ENCODE assay signal across 25 cellular contexts in genomic region chr1:101175474-101175873, GRCh38.
A peak's percentile ranks its signal among the peaks of the same experiment; 100 is the strongest.
DNase-seq lines count a peak whose midpoint lies in the region; ATAC-seq, FAIRE-seq and TF ChIP-seq lines count a peak whose summit lies in the region.
"Had no signal": no experiment of that assay in that cellular context is flagged by ENCODE, and none has a peak within 500 bp of the region (broad histone marks: within the 10 kb centered on the region; RNA-seq: fewer than 3 reads in every experiment).

No MANE protein-coding gene starts in this region.

- no peaks in the 10 kb centered on the region for H3K27me3 ChIP-seq in SJSA1 (replicated peaks)
- H3K27me3 ChIP-seq in endothelial cell of umbilical vein (ENCODE audit: control insufficient read depth in 2 of 2, insufficient read depth in 2 of 2, low read length in 2 of 2), result no peaks in the 10 kb centered on the region
- H3K27me3 ChIP-seq: dorsolateral prefrontal cortex, pancreas, vagina had no signal

- POLR2A ChIA-PET in endothelial cell of umbilical vein (lab: Charles Lee), result interaction anchor here (1.1 kb wide), 1 partner anchor 61 kb away, joined by 3 read pairs; no protein-coding TSS in a partner anchor

- no TSS peak for BruUV-seq in endothelial cell of umbilical vein (replicated peaks; lab: Mats Ljungman, UMichigan)

- FAIRE-seq in endothelial cell of umbilical vein (lab: Jason Lieb, UNC), result no peak
- FAIRE-seq: bronchial epithelial cell, K562, pancreas had no signal

- H2AFZ ChIP-seq in endothelial cell of umbilical vein (ENCODE audit: low read depth, low read length), result peak overlapping the region; percentile 76

- TF ChIP-seq POLR2A in endothelial cell of umbilical vein (IDR thresholded peaks at IDR 0.05; ENCODE audit: low read depth, low read length), result no peak

- dilution Hi-C loops in endothelial cell of umbilical vein (cut with MboI; ENCODE audit: extremely low pct_ligation_motif_present, low sequenced_read_pairs), result no loop called here

- TF ChIP-seq CTCF in endothelial cell of umbilical vein (IDR thresholded peaks at IDR 0.05; ENCODE audit: extremely low read depth in 1 of 2, insufficient read depth in 1 of 2, low read depth in 1 of 2, low read length in 2 of 2), result no peak

- intact Hi-C loops in left ventricle myocardium superior (cut with micrococcal nuclease), result no loop called here
- intact Hi-C loops in Right ventricle myocardium superior (cut with DNase I), result no loop called here
- intact Hi-C loops in endothelial cell of umbilical vein (cut with micrococcal nuclease), result loop anchor here (1.0 kb wide), 1 partner anchor 12 kb away; no protein-coding TSS in a partner anchor
- intact Hi-C loops in activated T-helper 1 cell treated with anti-CD3 and anti-CD28 coated beads, Interleukin-12 subunit alpha, Interleukin-12 subunit beta, Interleukin-2, Interleukin-4 antibody, amounts not matched to agents 30 ng/mL and 10 ng/mL and 1 ng/mL, durations not matched to agents 14 hours and 24 hours and 36 hours (cut with micrococcal nuclease), result loop anchor here (5.0 kb wide), 1 partner anchor 277 kb away; no protein-coding TSS in a partner anchor
- intact Hi-C loops in posterior cingulate gyrus (cut with DNase I), result no loop called here

- peaks cover 51% of the 10 kb centered on the region for H3K4me1 Mint-ChIP-seq in activated T-helper 1 cell treated with anti-CD3 and anti-CD28 coated beads, Interleukin-12 subunit alpha, Interleukin-12 subunit beta, Interleukin-2, Interleukin-4 antibody, amounts not matched to agents 30 ng/mL and 10 ng/mL and 1 ng/mL, durations not matched to agents 14 hours and 24 hours and 36 hours (ENCODE audit: low read depth)

- H3K9ac ChIP-seq in endothelial cell of umbilical vein (replicated peaks; ENCODE audit: extremely low read depth, insufficient read depth, low read length), result peak overlapping the region; percentile 47

- H3K4me2 ChIP-seq in endothelial cell of umbilical vein (ENCODE audit: insufficient read depth, low read length), result peak overlapping the region; percentile 79

- peaks cover 4% of the 10 kb centered on the region for H3K9me3 Mint-ChIP-seq in activated T-helper 1 cell treated with anti-CD3 and anti-CD28 coated beads, Interleukin-12 subunit alpha, Interleukin-12 subunit beta, Interleukin-2, Interleukin-4 antibody, amounts not matched to agents 30 ng/mL and 10 ng/mL and 1 ng/mL, durations not matched to agents 14 hours and 24 hours and 36 hours
- H3K9me3 Mint-ChIP-seq: immature natural killer cell had no signal

- DNase-seq in left ventricle myocardium superior (no peak), Right ventricle myocardium superior (no peak), SJSA1 (ENCODE audit: low read depth in 1 of 2, low spot score in 2 of 2) (no peak), endothelial cell of umbilical vein (ENCODE audit: low read depth, low spot score) (no peak), posterior cingulate gyrus (no peak)
- no peak for DNase-seq in activated CD4-positive, CD25-positive, alpha-beta regulatory T cell (lab: John Stamatoyannopoulos, UW)
- no peak for DNase-seq in activated T-helper 1 cell treated with anti-CD3 and anti-CD28 coated beads, Interleukin-12 subunit alpha, Interleukin-12 subunit beta, Interleukin-2, Interleukin-4 antibody, amounts not matched to agents 30 ng/mL and 10 ng/mL and 1 ng/mL, durations not matched to agents 14 hours and 24 hours and 36 hours (ENCODE audit: low spot score)
- DNase-seq: AML-193; dorsolateral prefrontal cortex; immature natural killer cell; lower lobe of right lung; NCI-H1048; NCI-H2029 treated with DMSO at 0.1 percent for 48 hours; NCI-H446; pancreas; SHP77 treated with DMSO at 0.1 percent for 48 hours; stimulated activated CD4-positive, alpha-beta T cell treated with anti-CD3 and anti-CD28 coated beads, Interleukin-4, amount 100 ng/mL, for 1 hour; T-helper 9 cell had no signal

- H3K4me3 ChIP-seq in SJSA1 (no peak overlapping the region), endothelial cell of umbilical vein (replicated peaks in 1 of 3; ENCODE audit: insufficient read depth in 1 of 3, low read depth in 1 of 3, low read length in 3 of 3) (peak overlapping the region in 1 of 3 experiments; percentile 28)
- H3K4me3 ChIP-seq: dorsolateral prefrontal cortex, K562, lower lobe of right lung, pancreas, skin epidermis, vagina had no signal

- H3K27ac Mint-ChIP-seq in activated T-helper 1 cell treated with anti-CD3 and anti-CD28 coated beads, Interleukin-12 subunit alpha, Interleukin-12 subunit beta, Interleukin-2, Interleukin-4 antibody, amounts not matched to agents 30 ng/mL and 10 ng/mL and 1 ng/mL, durations not matched to agents 14 hours and 24 hours and 36 hours, result no peak overlapping the region
- H3K27ac Mint-ChIP-seq: immature natural killer cell had no signal

- H3K36me3 ChIP-seq in SJSA1 (no peaks in the 10 kb centered on the region), endothelial cell of umbilical vein (ENCODE audit: control insufficient read depth in 2 of 2, extremely low read depth in 1 of 2, insufficient read depth in 2 of 2, low read length in 2 of 2) (no peaks in the 10 kb centered on the region)
- H3K36me3 ChIP-seq: lower lobe of right lung, pancreas, vagina had no signal

- H3K9me3 ChIP-seq in SJSA1 (replicated peaks) (no peaks in the 10 kb centered on the region), endothelial cell of umbilical vein (replicated peaks; ENCODE audit: control insufficient read depth, insufficient read depth, low read length) (no peaks in the 10 kb centered on the region)
- H3K9me3 ChIP-seq: lower lobe of right lung, pancreas, vagina had no signal

- H3K4me1 ChIP-seq in SJSA1 (replicated peaks) (peaks cover 38% of the 10 kb centered on the region), endothelial cell of umbilical vein (ENCODE audit: control insufficient read depth, extremely low read depth, insufficient read depth, low read length) (peaks cover 38% of the 10 kb centered on the region)
- H3K4me1 ChIP-seq: lower lobe of right lung, pancreas, vagina had no signal

- H3K9me1 ChIP-seq in endothelial cell of umbilical vein (replicated peaks; ENCODE audit: control insufficient read depth, extremely low read depth, insufficient read depth, low read length), result no peaks in the 10 kb centered on the region

- H3K4me3 Mint-ChIP-seq in activated T-helper 1 cell treated with anti-CD3 and anti-CD28 coated beads, Interleukin-12 subunit alpha, Interleukin-12 subunit beta, Interleukin-2, Interleukin-4 antibody, amounts not matched to agents 30 ng/mL and 10 ng/mL and 1 ng/mL, durations not matched to agents 14 hours and 24 hours and 36 hours, result no peak overlapping the region
- H3K4me3 Mint-ChIP-seq: immature natural killer cell had no signal

- H3K27me3 Mint-ChIP-seq in activated T-helper 1 cell treated with anti-CD3 and anti-CD28 coated beads, Interleukin-12 subunit alpha, Interleukin-12 subunit beta, Interleukin-2, Interleukin-4 antibody, amounts not matched to agents 30 ng/mL and 10 ng/mL and 1 ng/mL, durations not matched to agents 14 hours and 24 hours and 36 hours (ENCODE audit: insufficient read depth), result no peaks in the 10 kb centered on the region

- H3K27ac ChIP-seq in SJSA1, result peak overlapping the region; percentile 94
- H3K27ac ChIP-seq in endothelial cell of umbilical vein (ENCODE audit: insufficient read depth, low read depth, low read length), result peak overlapping the region; percentile 76
- H3K27ac ChIP-seq: lower lobe of right lung, pancreas, vagina had no signal

- no peaks in the 10 kb centered on the region for H4K20me1 ChIP-seq in endothelial cell of umbilical vein (replicated peaks; ENCODE audit: control insufficient read depth, extremely low read depth, insufficient read depth, low read length)

- H3K36me3 Mint-ChIP-seq in activated T-helper 1 cell treated with anti-CD3 and anti-CD28 coated beads, Interleukin-12 subunit alpha, Interleukin-12 subunit beta, Interleukin-2, Interleukin-4 antibody, amounts not matched to agents 30 ng/mL and 10 ng/mL and 1 ng/mL, durations not matched to agents 14 hours and 24 hours and 36 hours (ENCODE audit: low read depth), result peaks cover 3% of the 10 kb centered on the region

- ATAC-seq in left ventricle myocardium superior (peak; percentile 29), Right ventricle myocardium superior (ENCODE audit: poor library complexity) (no peak)
- ATAC-seq: activated CD4-positive, CD25-positive, alpha-beta regulatory T cell treated with anti-CD3 and anti-CD28 coated beads, Interleukin-2, amount 50 U/mL, for 24 hours; activated naive CD4-positive, alpha-beta T cell treated with anti-CD3 and anti-CD28 coated beads, Interleukin-2, amount 50 U/mL, for 72 hours; esophagus mucosa; K562; lower lobe of right lung; pancreas had no signal

- H3K79me2 ChIP-seq in endothelial cell of umbilical vein (ENCODE audit: control insufficient read depth, insufficient read depth, low read length), result no peaks in the 10 kb centered on the region

- CTCF ChIA-PET in endothelial cell of umbilical vein (lab: Charles Lee), result interaction anchor here (0.9 to 4.7 kb wide), 8 partner anchors 11 to 113 kb away, joined by 3 to 18 read pairs (median 4); no protein-coding TSS in a partner anchor

TF ChIP-seq in endothelial cell of umbilical vein, 7 proteins besides CTCF, POLR2A, EP300 and RAD21:
- no peak for TF ChIP-seq MAX (IDR thresholded peaks at IDR 0.05; ENCODE audit: insufficient read depth, insufficient read length)
- no peak for TF ChIP-seq MYC (IDR thresholded peaks at IDR 0.05; ENCODE audit: low read depth, low read length)
- TF ChIP-seq POLR2AphosphoS5 (IDR thresholded peaks at IDR 0.05; ENCODE audit: insufficient read depth, low read depth, low read length), result no peak
- TF ChIP-seq EZH2 (IDR thresholded peaks at IDR 0.05; ENCODE audit: borderline replicate concordance, low read depth, low read length, severe bottlenecking), result no peak
- no peak for TF ChIP-seq GATA2 (IDR thresholded peaks at IDR 0.05; ENCODE audit: insufficient read depth, insufficient read length, low read depth, low read length)
- TF ChIP-seq FOS (IDR thresholded peaks at IDR 0.05; ENCODE audit: borderline replicate concordance, insufficient read depth, low read length), result no peak
- no peak for TF ChIP-seq JUN (IDR thresholded peaks at IDR 0.05; ENCODE audit: borderline replicate concordance, insufficient read depth, insufficient read length, low read depth)

Comparison
In these comparisons a context has a peak if more than half of its experiments do, and no peak if none do; other contexts are left out.
1. intact Hi-C loops: an anchor here in endothelial cell of umbilical vein (1.0 kb wide) and activated T-helper 1 cell treated with anti-CD3 and anti-CD28 coated beads, Interleukin-12 subunit alpha, Interleukin-12 subunit beta, Interleukin-2, Interleukin-4 antibody, amounts not matched to agents 30 ng/mL and 10 ng/mL and 1 ng/mL, durations not matched to agents 14 hours and 24 hours and 36 hours (5.0 kb wide); none called in left ventricle myocardium superior, Right ventricle myocardium superior and posterior cingulate gyrus.